Comparison of ENCODE assay signal across 8 cellular contexts in genomic region chr2:45218298-45218697, GRCh38.
"Had no signal": no experiment of that assay in that cellular context is flagged by ENCODE, and none has a peak within 500 bp of the region (broad histone marks: within the 10 kb centered on the region; RNA-seq: fewer than 3 reads in every experiment).

No MANE protein-coding gene starts in this region.

- H3K4me3 ChIP-seq: GM23338, K562 had no signal

- FAIRE-seq: H54, HTR-8/SVneo, K562 had no signal

- H3K4me2 ChIP-seq: GM23338 had no signal

- ATAC-seq: K562 had no signal

- H2AFZ ChIP-seq: GM23338 had no signal

- DNase-seq: H9, HCEC 1CT, HFFc6, IMR-90 had no signal
